In genomic region chr6:26202811-26203583, GRCh38 we compare ENCODE assay signal across 13 cellular contexts.
DNase-seq lines count a peak whose midpoint lies in the region; ATAC-seq and TF ChIP-seq lines count a peak whose summit lies in the region.
"Had no signal": no experiment of that assay in that cellular context is flagged by ENCODE, and none has a peak within 500 bp of the region (broad histone marks: within the 10 kb centered on the region; RNA-seq: fewer than 3 reads in every experiment).

No MANE protein-coding gene starts in this region.

- H3K9ac ChIP-seq in Loucy (ENCODE audit: low read depth, low read length, poor library complexity, severe bottlenecking) = peak overlapping the region; percentile 99
- no peak overlapping the region for H3K9ac ChIP-seq in mammary epithelial cell (ENCODE audit: insufficient read depth, low read length)
- no peak overlapping the region for H3K9ac ChIP-seq in neuronal stem cell (ENCODE audit: low read depth, low read length, poor library complexity)

- H2AFZ ChIP-seq in Loucy (ENCODE audit: low read length) = no peak overlapping the region
- no peak overlapping the region for H2AFZ ChIP-seq in mammary epithelial cell (ENCODE audit: low read depth, low read length)
- no peak overlapping the region for H2AFZ ChIP-seq in neuronal stem cell (ENCODE audit: low read length)

- H3K27me3 Mint-ChIP-seq in T-helper 2 cell treated with Interferon-gamma antibody and Interleukin-4, amounts not matched to agents 5 μg/mL and 100 μg/mL, for 36 hours (ENCODE audit: low read depth) = peaks cover 19% of the 10 kb centered on the region

- H3K4me1 ChIP-seq in Loucy (ENCODE audit: insufficient read depth, low read length, poor library complexity, severe bottlenecking) (peaks cover 56% of the 10 kb centered on the region), mammary epithelial cell (ENCODE audit: insufficient read depth, low read length) (peaks cover 19% of the 10 kb centered on the region), neuronal stem cell (ENCODE audit: control insufficient read depth in 2 of 2, insufficient read depth in 1 of 2, low read depth in 1 of 2, low read length in 2 of 2) (peaks cover 4 to 16% of the 10 kb centered on the region in 2 donors)

- H3K18ac ChIP-seq in neuronal stem cell (ENCODE audit: low read length) = no peak overlapping the region

- H3K9me2 ChIP-seq in Loucy (replicated peaks; ENCODE audit: low read depth, low read length) = no peaks in the 10 kb centered on the region

- H3K36me3 Mint-ChIP-seq in T-helper 2 cell treated with Interferon-gamma antibody and Interleukin-4, amounts not matched to agents 5 μg/mL and 100 μg/mL, for 36 hours (ENCODE audit: low read depth) = peaks cover 1% of the 10 kb centered on the region

- H3K79me2 ChIP-seq in Loucy (ENCODE audit: insufficient read depth, low read length) = peaks cover 1% of the 10 kb centered on the region; the same call in 1 of the 2 replicates
- H3K79me2 ChIP-seq in mammary epithelial cell (ENCODE audit: insufficient read depth, low read length) = no peaks in the 10 kb centered on the region

- H2BK15ac ChIP-seq in neuronal stem cell (ENCODE audit: low read length) = no peak overlapping the region

- CTCF ChIA-PET in mammary epithelial cell (lab: Charles Lee; ENCODE audit: low non-redundant PET) = no interaction called here

- H4K91ac ChIP-seq in neuronal stem cell (ENCODE audit: low read depth, low read length, poor library complexity) = no peak overlapping the region

- H2AK5ac ChIP-seq in neuronal stem cell (ENCODE audit: low read depth, low read length) = no peak overlapping the region

- no peaks in the 10 kb centered on the region for H3K79me1 ChIP-seq in neuronal stem cell (ENCODE audit: low read depth, low read length)

- no peak overlapping the region for H4K8ac ChIP-seq in neuronal stem cell (ENCODE audit: low read depth, low read length)

- no peak overlapping the region for H2BK120ac ChIP-seq in neuronal stem cell (ENCODE audit: low read depth, low read length)

- H2BK12ac ChIP-seq in neuronal stem cell (ENCODE audit: low read length) = no peak overlapping the region

- TF ChIP-seq CTCF in Loucy (conservative IDR thresholded peaks at IDR 0.05; ENCODE audit: low read length) (no peak), mammary epithelial cell (conservative IDR thresholded peaks at IDR 0.05 in 1 of 2, IDR thresholded peaks at IDR 0.05 in 1 of 2; ENCODE audit: extremely low read depth in 1 of 2, insufficient read depth in 1 of 2, low read depth in 1 of 2, low read length in 2 of 2) (no peak)

- in situ Hi-C loops in mammary epithelial cell (cut with MboI; ENCODE audit: low sequenced_read_pairs in 2 of 2) = loop anchor here (10.0 to 25.0 kb wide), 2 partner anchors 112 to 934 kb away; a partner anchor contains a TSS

- no peak overlapping the region for H3K14ac ChIP-seq in neuronal stem cell (ENCODE audit: low read length)

- H3K27ac ChIP-seq in mammary epithelial cell (ENCODE audit: insufficient read depth, low read depth, low read length) = peak overlapping the region; percentile 97
- peak overlapping the region; percentile 45 for H3K27ac ChIP-seq in neuronal stem cell (replicated peaks; ENCODE audit: low read length)

- H3K9me3 ChIP-seq in Loucy (ENCODE audit: insufficient read depth, low read depth, low read length) = no peaks in the 10 kb centered on the region
- H3K9me3 ChIP-seq in mammary epithelial cell (replicated peaks; ENCODE audit: insufficient read depth, low read length) = no peaks in the 10 kb centered on the region
- no peaks in the 10 kb centered on the region for H3K9me3 ChIP-seq in neuronal stem cell (replicated peaks in 1 of 2; ENCODE audit: control insufficient read depth in 2 of 2, insufficient read depth in 1 of 2, low read depth in 1 of 2, low read length in 2 of 2)
- H3K9me3 ChIP-seq: tibial artery had no signal

- H3K4me3 Mint-ChIP-seq in T-helper 2 cell treated with Interferon-gamma antibody and Interleukin-4, amounts not matched to agents 5 μg/mL and 100 μg/mL, for 36 hours = peak overlapping the region; percentile 61

- H3K27ac Mint-ChIP-seq in T-helper 2 cell treated with Interferon-gamma antibody and Interleukin-4, amounts not matched to agents 5 μg/mL and 100 μg/mL, for 36 hours = peak overlapping the region; percentile 72

- BruUV-seq in mammary epithelial cell (replicated peaks; lab: Mats Ljungman, UMichigan) = no TSS peak

- H4K20me1 ChIP-seq in Loucy (ENCODE audit: insufficient read depth, low read length, poor library complexity, severe bottlenecking) (peaks cover 4% of the 10 kb centered on the region), mammary epithelial cell (ENCODE audit: insufficient read depth, low read length) (no peaks in the 10 kb centered on the region)

- WGBS in mammary epithelial cell (ENCODE audit: low coverage, missing lambda C conversion rate) = 84% methylated on average over 7 of the region's 8 CpGs
- WGBS in neuronal stem cell (ENCODE audit: extremely low coverage in 2 of 2, insufficient read length in 2 of 2, insufficient replicate concordance in 1 of 2), 2 donors = no CpG with 5 or more reads among the region's 8 CpGs

- H3K4ac ChIP-seq in neuronal stem cell (ENCODE audit: low read length) = no peak overlapping the region

- DNase-seq in T-helper 2 cell treated with Interferon-gamma antibody and Interleukin-4, amounts not matched to agents 5 μg/mL and 100 μg/mL, for 36 hours (ENCODE audit: low spot score) = no peak
- DNase-seq in T-helper 2 cell (no peak), mammary epithelial cell (no peak), neuronal stem cell (ENCODE audit: low spot score) (no peak), posterior vena cava (ENCODE audit: low spot score) (no peak), NCI-H1092 (lab: John Stamatoyannopoulos, UW) (no peak)
- DNase-seq: dorsolateral prefrontal cortex, hypothalamus, NCI-H2107, Right ventricle myocardium superior, tibial artery had no signal

- H3K36me3 ChIP-seq in Loucy (ENCODE audit: insufficient read depth, low read length) (no peaks in the 10 kb centered on the region), mammary epithelial cell (ENCODE audit: insufficient read depth, low read length) (no peaks in the 10 kb centered on the region), neuronal stem cell (replicated peaks in 1 of 2; ENCODE audit: control insufficient read depth in 2 of 2, insufficient read depth in 2 of 2, low read length in 2 of 2) (no peaks in the 10 kb centered on the region)
- H3K36me3 ChIP-seq: tibial artery had no signal

- H3K27me3 ChIP-seq in Loucy (ENCODE audit: insufficient read depth, low read length, poor library complexity, severe bottlenecking) (no peaks in the 10 kb centered on the region), mammary epithelial cell (ENCODE audit: insufficient read depth, low read length) (no peaks in the 10 kb centered on the region), neuronal stem cell (ENCODE audit: control insufficient read depth in 3 of 3, insufficient read depth in 3 of 3, low read depth in 1 of 3, low read length in 3 of 3) (no peaks in the 10 kb centered on the region)
- H3K27me3 ChIP-seq: tibial artery had no signal

- H3K4me1 Mint-ChIP-seq in T-helper 2 cell treated with Interferon-gamma antibody and Interleukin-4, amounts not matched to agents 5 μg/mL and 100 μg/mL, for 36 hours (ENCODE audit: low read depth) = peaks cover 33% of the 10 kb centered on the region

- H3K4me2 ChIP-seq in Loucy (ENCODE audit: low read depth, low read length, poor library complexity, severe bottlenecking) (peak overlapping the region; percentile 99), mammary epithelial cell (ENCODE audit: insufficient read depth, low read depth, low read length) (no peak overlapping the region), neuronal stem cell (ENCODE audit: insufficient read depth, low read length, poor library complexity, severe bottlenecking) (no peak overlapping the region)

- ATAC-seq in HG02852 (IDR thresholded peaks at IDR 0.05; ENCODE audit: unreplicated experiment) = no peak

- H3K23ac ChIP-seq in neuronal stem cell (ENCODE audit: low read depth, low read length, poor library complexity) = no peak overlapping the region

- no peak overlapping the region for H2BK5ac ChIP-seq in neuronal stem cell (ENCODE audit: low read length)

- no peaks in the 10 kb centered on the region for H3K9me3 Mint-ChIP-seq in T-helper 2 cell treated with Interferon-gamma antibody and Interleukin-4, amounts not matched to agents 5 μg/mL and 100 μg/mL, for 36 hours

- H3K4me3 ChIP-seq in Loucy (ENCODE audit: low read length, poor library complexity, severe bottlenecking) (no peak overlapping the region), mammary epithelial cell (replicated peaks in 1 of 3; ENCODE audit: insufficient read depth in 1 of 3, low read depth in 2 of 3, low read length in 3 of 3) (no peak overlapping the region), neuronal stem cell (ENCODE audit: low read length in 2 of 2) (no peak overlapping the region)

- H3F3A ChIP-seq in Loucy (ENCODE audit: low read depth) = peaks cover 26% of the 10 kb centered on the region

- dilution Hi-C loops in mammary epithelial cell (cut with HindIII; ENCODE audit: low sequenced_read_pairs) = no loop called here

- intact Hi-C loops in mammary epithelial cell (cut with micrococcal nuclease) (no loop called here), posterior vena cava (cut with DNase I) (loop anchor here in 1 of 2 donors (10.0 kb wide), 1 partner anchor 78 kb away; a partner anchor contains a TSS)
